Comparison of ENCODE assay signal across 8 cellular contexts in the genomic region with DNA sequence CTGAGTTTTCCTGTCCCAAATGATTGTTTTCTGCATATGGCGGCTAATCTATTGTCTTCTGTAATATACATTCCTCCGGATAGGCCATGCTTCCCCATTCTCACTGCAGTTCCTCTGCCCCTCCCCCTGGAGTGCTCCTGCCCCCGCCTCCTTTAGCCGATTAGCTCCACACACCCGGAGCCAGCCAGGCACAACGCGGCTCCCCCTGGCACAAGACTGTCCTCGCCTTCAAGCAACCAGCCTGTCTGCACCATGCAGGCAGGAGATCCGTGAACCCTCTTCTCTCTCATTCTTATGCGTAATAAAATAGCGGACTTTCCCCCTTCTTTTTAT. TPM values are rescaled to one million over a fixed set of nuclear protein-coding genes. Genes with fewer than 3 reads are reported as not detected.
DNase-seq lines count a peak whose midpoint lies in the region; ATAC-seq and TF ChIP-seq lines count a peak whose summit lies in the region.

No MANE protein-coding gene starts in this region.

- H3K4me3 ChIP-seq in coronary artery = peak overlapping the region; percentile 73

- peak overlapping the region in 1 of 2 donors; percentile 12 for H3K27ac ChIP-seq in coronary artery

- no peaks in the 10 kb centered on the region for H3K36me3 Mint-ChIP-seq in naive B cell

- TF ChIP-seq CTCF in coronary artery (IDR thresholded peaks at IDR 0.05) = no peak

- peak; percentile 40 for DNase-seq in NCI-H2107 treated with DMSO at 0.1 percent for 48 hours (lab: John Stamatoyannopoulos, UW; ENCODE audit: unreplicated experiment)
- DNase-seq in NCI-H2107 (lab: John Stamatoyannopoulos, UW) = no peak
- DNase-seq in NCI-H2196 treated with DMSO at 0.1 percent for 48 hours (lab: John Stamatoyannopoulos, UW; ENCODE audit: unreplicated experiment) = peak; percentile 14
- DNase-seq in coronary artery (ENCODE audit: low spot score) = no peak
- no peak for DNase-seq in naive B cell
- no peak for DNase-seq in GDM1 (lab: John Stamatoyannopoulos, UW)
- no peak for DNase-seq in activated effector memory CD4-positive, alpha-beta T cell treated with anti-CD3 and anti-CD28 coated beads, Interleukin-2, amount 50 U/mL, for 16 hours

- peak overlapping the region; percentile 48 to 92 (median 86) for H3K4me3 Mint-ChIP-seq in naive B cell

- peaks cover 17 to 26% (median 21%) of the 10 kb centered on the region in 3 donors for H3K4me1 Mint-ChIP-seq in naive B cell

- no peaks in the 10 kb centered on the region for H3K9me3 Mint-ChIP-seq in naive B cell

- H3K27ac Mint-ChIP-seq in naive B cell = peak overlapping the region in 4 of 6 donors; percentile 68 to 94 (median 82)

- ATAC-seq in naive B cell (ENCODE audit: low read depth in 2 of 2) (peak; percentile 52 to 57), HG03521 (IDR thresholded peaks at IDR 0.05; ENCODE audit: unreplicated experiment) (no peak)

- H3K27me3 Mint-ChIP-seq in naive B cell = peaks cover 35 to 60% (median 53%) of the 10 kb centered on the region in 3 donors

RNA-seq across cellular contexts. Expression of gene SERTAD4, which starts 18.0 kb away (rescaled TPM):
- not detected for polyA plus RNA-seq in naive B cell (ENCODE audit: low read depth in 6 of 6)

Comparison
In these comparisons a context has a peak if more than half of its experiments do, and no peak if none do; other contexts are left out.
1. DNase-seq: peak in NCI-H2107 treated with DMSO at 0.1 percent for 48 hours (single experiment) and NCI-H2196 treated with DMSO at 0.1 percent for 48 hours (single experiment); none in NCI-H2107 (single experiment), coronary artery (single experiment), naive B cell (single experiment), GDM1 (single experiment) and activated effector memory CD4-positive, alpha-beta T cell treated with anti-CD3 and anti-CD28 coated beads, Interleukin-2, amount 50 U/mL, for 16 hours (single experiment).